ENCODE assay signal across 10 cellular contexts in the genomic region with DNA sequence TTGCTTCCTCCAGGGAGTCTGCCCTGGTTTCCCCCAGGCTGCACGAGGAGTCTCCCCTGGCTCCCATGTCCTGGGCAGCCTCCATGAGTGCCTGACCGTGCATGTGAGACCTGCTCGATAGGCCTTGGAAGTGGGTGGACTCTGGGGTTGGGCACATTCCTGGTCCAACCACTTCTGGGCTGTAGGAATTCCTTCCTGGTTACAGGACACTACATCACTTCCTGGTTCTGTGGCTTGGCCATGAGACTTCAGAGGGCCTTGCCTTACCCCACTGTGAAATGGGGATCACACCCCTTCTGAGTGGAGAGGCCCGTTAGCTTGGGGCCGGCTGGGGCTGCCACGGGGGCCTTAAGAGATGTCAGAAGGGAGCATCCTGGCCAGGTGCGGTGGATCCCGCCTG. TPM values are rescaled to one million over a fixed set of nuclear protein-coding genes. Genes with fewer than 3 reads are reported as not detected.
DNase-seq lines count a peak whose midpoint lies in the region; ATAC-seq and TF ChIP-seq lines count a peak whose summit lies in the region.
"Had no signal": no experiment of that assay in that cellular context is flagged by ENCODE, and none has a peak within 500 bp of the region (broad histone marks: within the 10 kb centered on the region; RNA-seq: fewer than 3 reads in every experiment).

No MANE protein-coding gene starts in this region.

- POLR2A ChIA-PET in Panc1 (lab: Charles Lee): no interaction called here

- H3K27ac ChIP-seq in Panc1 (ENCODE audit: low read length): peak overlapping the region; percentile 72; the same call in 1 of the 2 replicates
- H3K27ac ChIP-seq in gastroesophageal sphincter: no peak overlapping the region

- TF ChIP-seq POLR2A in gastroesophageal sphincter (IDR thresholded peaks at IDR 0.05): no peak

- TF ChIP-seq EP300 in gastroesophageal sphincter (IDR thresholded peaks at IDR 0.05): no peak

- intact Hi-C loops in Panc1 (cut with micrococcal nuclease; ENCODE audit: unreplicated experiment): no loop called here

- H3K36me3 ChIP-seq in Panc1 (ENCODE audit: control insufficient read depth, insufficient read depth, low read length) (no peaks in the 10 kb centered on the region), gastroesophageal sphincter (no peaks in the 10 kb centered on the region)

- TF ChIP-seq CTCF in AG10803 (conservative IDR thresholded peaks at IDR 0.05; ENCODE audit: low read length): no peak
- TF ChIP-seq CTCF in Panc1 (IDR thresholded peaks at IDR 0.05): no peak
- no peak for TF ChIP-seq CTCF in gastroesophageal sphincter (IDR thresholded peaks at IDR 0.05)

- ATAC-seq in Panc1 (no peak), gastroesophageal sphincter (no peak)

- peak; percentile 86 for DNase-seq in AG10803 (ENCODE audit: low read depth)
- DNase-seq in Panc1 (ENCODE audit: low read depth, low spot score): no peak
- peak; percentile 83 for DNase-seq in hepatic stellate cell (ENCODE audit: low spot score)
- DNase-seq in activated CD8-positive, alpha-beta memory T cell treated with anti-CD3 and anti-CD28 coated beads, Interleukin-2, amount 50 U/mL, for 48 hours: no peak
- DNase-seq in SIG-M5 treated with dmso at 0.1 percent for 504 hours (lab: John Stamatoyannopoulos, UW; ENCODE audit: unreplicated experiment): no peak
- DNase-seq: activated CD8-positive, alpha-beta memory T cell treated with anti-CD3 and anti-CD28 coated beads, Interleukin-2, amount 50 U/mL, for 4 hours; NCI-H1092 had no signal

- CTCF ChIA-PET in Panc1 (lab: Charles Lee): no interaction called here

- no CpG with 5 or more reads among the region's 8 CpGs for WGBS in gastroesophageal sphincter (ENCODE audit: low coverage in 1 of 2), 2 donors

- no TSS peak for BruUV-seq in Panc1 (replicated peaks; lab: Mats Ljungman, UMichigan)

- H3K4me3 ChIP-seq in AG10803 (ENCODE audit: low read length) (no peak overlapping the region), Panc1 (ENCODE audit: low read depth in 2 of 2, low read length in 2 of 2) (no peak overlapping the region), gastroesophageal sphincter (no peak overlapping the region)
- H3K4me3 ChIP-seq: lung had no signal

- H3K4me1 ChIP-seq in Panc1 (ENCODE audit: control insufficient read depth, insufficient read depth, low read length) (peaks cover 42% of the 10 kb centered on the region), gastroesophageal sphincter (peaks cover 0 to 27% (median 5%) of the 10 kb centered on the region in 3 donors)

- H3K9me3 ChIP-seq in Panc1 (ENCODE audit: control insufficient read depth, insufficient read depth, low read depth, low read length) (no peaks in the 10 kb centered on the region), gastroesophageal sphincter (no peaks in the 10 kb centered on the region)

- in situ Hi-C loops in Panc1 (cut with HindIII; ENCODE audit: low pct_unique_long_range_greater_than_20kb, low sequenced_read_pairs): no loop called here

- no peaks in the 10 kb centered on the region for H3K27me3 ChIP-seq in Panc1 (ENCODE audit: control insufficient read depth, insufficient read depth, low read length)
- no peaks in the 10 kb centered on the region for H3K27me3 ChIP-seq in gastroesophageal sphincter

RNA-seq across cellular contexts. Expression of a gene that starts 4.0 kb away (rescaled TPM):
- 21.7 TPM for total RNA-seq in Panc1 (2021; ENCODE audit: unreplicated experiment)
- polyA plus RNA-seq in Panc1 (2012; ENCODE audit: insufficient read length): 20.0 TPM
- 10 to 100 TPM in 1 of 4 donors, 1 to 10 TPM in 3; 2.4 to 13.0 (median 4.9) TPM for total RNA-seq in gastroesophageal sphincter

RNA-seq across cellular contexts. Expression of a gene that starts 7.9 kb away (rescaled TPM):
- total RNA-seq in Panc1 (2021; ENCODE audit: unreplicated experiment) (not detected), gastroesophageal sphincter (not detected)
- not detected for polyA plus RNA-seq in Panc1 (2012; ENCODE audit: insufficient read length)
- total RNA-seq: lung had no signal
- polyA plus RNA-seq: BJ, lung had no signal

RNA-seq across cellular contexts. Expression of a gene that starts 11.0 kb away (rescaled TPM):
- total RNA-seq in Panc1 (2021; ENCODE audit: unreplicated experiment) (150 TPM), gastroesophageal sphincter (10 to 100 TPM; 39.0 to 78.5 (median 63.8) TPM)
- 195 TPM for polyA plus RNA-seq in Panc1 (2012; ENCODE audit: insufficient read length)

RNA-seq across cellular contexts. Expression of a gene that starts 12.5 kb away (rescaled TPM):
- total RNA-seq in Panc1 (2021; ENCODE audit: unreplicated experiment) (93.1 TPM), gastroesophageal sphincter (10 to 100 TPM in 1 of 4 donors, 1 to 10 TPM in 3; 7.4 to 14.0 (median 7.9) TPM)
- polyA plus RNA-seq in Panc1 (2012; ENCODE audit: insufficient read length): 138 TPM

RNA-seq across cellular contexts. Expression of a gene that starts 15.8 kb away (rescaled TPM):
- total RNA-seq in Panc1 (2021; ENCODE audit: unreplicated experiment) (13.0 TPM), gastroesophageal sphincter (10 to 100 TPM in 3 of 4 donors, 1 to 10 TPM in 1; 6.3 to 39.2 (median 23.5) TPM)
- polyA plus RNA-seq in Panc1 (2012; ENCODE audit: insufficient read length): 12.3 TPM

Comparison
In these comparisons a context has a peak if more than half of its experiments do, and no peak if none do; other contexts are left out.
1. DNase-seq: peak in AG10803 (single experiment) and hepatic stellate cell (single experiment); none in Panc1 (single experiment), activated CD8-positive, alpha-beta memory T cell treated with anti-CD3 and anti-CD28 coated beads, Interleukin-2, amount 50 U/mL, for 48 hours (single experiment) and SIG-M5 treated with dmso at 0.1 percent for 504 hours (single experiment).